1 cellular context compared by ENCODE assay signal in genomic region chr10:75083972-75084833, GRCh38.
TF ChIP-seq lines count a peak whose summit lies in the region.

No MANE protein-coding gene starts in this region.

TF ChIP-seq in WTC11, 78 proteins besides CTCF, POLR2A, EP300 and RAD21 (continued from another document):
- TF ChIP-seq ATF1 (CRISPR knock-in tag; IDR thresholded peaks at IDR 0.05): no peak
- TF ChIP-seq NFATC4 (CRISPR knock-in tag; IDR thresholded peaks at IDR 0.05): no peak
